ENCODE assay signal across 13 cellular contexts in the genomic region with DNA sequence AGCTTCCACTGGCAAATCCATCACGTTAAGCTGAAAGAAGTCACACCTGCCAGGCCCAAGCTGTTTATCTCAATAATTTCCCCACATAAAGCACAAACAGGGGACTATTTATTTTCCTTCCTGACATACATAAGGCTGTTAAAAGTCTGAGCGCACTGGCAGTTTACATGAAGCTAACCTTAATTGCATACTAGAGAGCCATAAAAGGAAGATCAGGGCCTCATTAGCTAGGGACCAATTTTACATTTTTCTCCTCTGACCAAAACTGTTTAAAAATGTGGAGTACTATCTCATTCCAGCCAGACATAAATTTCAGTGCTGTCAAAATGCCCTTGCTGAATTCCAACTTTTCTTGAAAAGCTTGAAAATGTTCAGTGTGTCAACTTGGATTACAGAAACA.
"Had no signal": no experiment of that assay in that cellular context is flagged by ENCODE, and none has a peak within 500 bp of the region (broad histone marks: within the 10 kb centered on the region; RNA-seq: fewer than 3 reads in every experiment).

No MANE protein-coding gene starts in this region.

- H3K27ac ChIP-seq: coronary artery, parathyroid adenoma had no signal

- DNase-seq: activated CD4-positive, alpha-beta memory T cell treated with anti-CD3 and anti-CD28 coated beads for 36 hours; activated gamma-delta T cell; activated T-cell treated with anti-CD3 and anti-CD28 coated beads, Interleukin-2, amount 50 U/mL, for 4 hours; effector CD8-positive, alpha-beta T cell; hippocampal formation; kidney glomerular epithelial cell; naive B cell; stimulated activated CD4-positive, alpha-beta T cell treated with anti-CD3 and anti-CD28 coated beads, Interleukin-4, amount 100 ng/mL, for 1 hour; stimulated activated CD8-positive, alpha-beta memory T cell treated with anti-CD3 and anti-CD28 coated beads, Interleukin-4, amount 100 ng/mL, for 48 hours; stimulated activated naive CD8-positive, alpha-beta T cell treated with anti-CD3 and anti-CD28 coated beads, Interleukin-15, amount 100 ng/mL, for 72 hours; T1000 had no signal

- ATAC-seq: activated T-cell treated with anti-CD3 and anti-CD28 coated beads, Interleukin-2, amount 50 U/mL, for 4 hours; stimulated activated naive CD8-positive, alpha-beta T cell treated with anti-CD3 and anti-CD28 coated beads, Interleukin-15, amount 100 ng/mL, for 72 hours had no signal
